ENCODE assay signal across 1 cellular context in the genomic region with DNA sequence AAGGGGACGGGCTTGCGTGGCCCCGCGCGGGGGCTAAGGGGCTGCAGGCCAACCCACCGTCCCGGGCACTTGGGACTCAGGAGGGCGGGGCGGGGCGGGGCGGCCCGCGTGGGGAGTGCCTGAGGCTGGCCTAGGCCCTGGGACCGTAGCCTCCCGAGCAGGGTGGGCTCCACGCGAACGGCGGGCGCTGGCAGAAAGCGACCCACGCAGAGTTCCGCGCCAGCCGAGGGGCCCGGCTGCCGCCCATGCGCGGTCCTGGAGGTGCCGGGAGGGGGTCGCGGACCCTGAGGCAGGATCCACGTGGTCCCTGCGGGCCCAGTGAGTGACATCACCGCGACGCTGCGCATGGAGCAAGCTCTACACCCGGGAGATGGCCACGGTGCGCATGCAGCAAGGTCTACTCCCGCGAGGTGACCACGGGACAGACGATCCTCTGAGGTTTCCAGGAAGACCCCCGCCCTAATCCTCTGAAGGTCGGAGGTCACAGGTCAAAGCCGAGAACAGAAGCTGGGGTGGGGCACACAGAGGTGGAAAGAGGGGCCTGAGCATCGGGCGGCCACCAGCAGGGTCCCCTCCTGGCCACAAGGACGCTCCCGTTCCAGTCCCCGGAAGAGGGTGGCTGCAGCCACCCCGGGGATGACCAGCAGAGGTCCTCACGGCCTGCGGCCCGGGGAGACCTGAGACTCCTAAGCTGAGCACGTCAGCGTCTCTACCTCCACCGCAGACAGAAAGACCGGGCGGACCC.
A peak's percentile ranks its signal among the peaks of the same experiment; 100 is the strongest.
TF ChIP-seq lines count a peak whose summit lies in the region.

No MANE protein-coding gene starts in this region.

TF ChIP-seq in HepG2, 621 proteins besides CTCF, POLR2A, EP300 and RAD21 (continued from another document):
- TF ChIP-seq, protein P1, sequence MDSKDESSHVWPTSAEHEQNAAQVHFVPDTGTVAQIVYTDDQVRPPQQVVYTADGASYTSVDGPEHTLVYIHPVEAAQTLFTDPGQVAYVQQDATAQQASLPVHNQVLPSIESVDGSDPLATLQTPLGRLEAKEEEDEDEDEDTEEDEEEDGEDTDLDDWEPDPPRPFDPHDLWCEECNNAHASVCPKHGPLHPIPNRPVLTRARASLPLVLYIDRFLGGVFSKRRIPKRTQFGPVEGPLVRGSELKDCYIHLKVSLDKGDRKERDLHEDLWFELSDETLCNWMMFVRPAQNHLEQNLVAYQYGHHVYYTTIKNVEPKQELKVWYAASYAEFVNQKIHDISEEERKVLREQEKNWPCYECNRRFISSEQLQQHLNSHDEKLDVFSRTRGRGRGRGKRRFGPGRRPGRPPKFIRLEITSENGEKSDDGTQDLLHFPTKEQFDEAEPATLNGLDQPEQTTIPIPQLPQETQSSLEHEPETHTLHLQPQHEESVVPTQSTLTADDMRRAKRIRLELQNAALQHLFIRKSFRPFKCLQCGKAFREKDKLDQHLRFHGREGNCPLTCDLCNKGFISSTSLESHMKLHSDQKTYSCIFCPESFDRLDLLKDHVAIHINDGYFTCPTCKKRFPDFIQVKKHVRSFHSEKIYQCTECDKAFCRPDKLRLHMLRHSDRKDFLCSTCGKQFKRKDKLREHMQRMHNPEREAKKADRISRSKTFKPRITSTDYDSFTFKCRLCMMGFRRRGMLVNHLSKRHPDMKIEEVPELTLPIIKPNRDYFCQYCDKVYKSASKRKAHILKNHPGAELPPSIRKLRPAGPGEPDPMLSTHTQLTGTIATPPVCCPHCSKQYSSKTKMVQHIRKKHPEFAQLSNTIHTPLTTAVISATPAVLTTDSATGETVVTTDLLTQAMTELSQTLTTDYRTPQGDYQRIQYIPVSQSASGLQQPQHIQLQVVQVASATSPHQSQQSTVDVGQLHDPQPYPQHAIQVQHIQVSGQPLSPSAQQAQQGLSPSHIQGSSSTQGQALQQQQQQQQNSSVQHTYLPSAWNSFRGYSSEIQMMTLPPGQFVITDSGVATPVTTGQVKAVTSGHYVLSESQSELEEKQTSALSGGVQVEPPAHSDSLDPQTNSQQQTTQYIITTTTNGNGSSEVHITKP (CRISPR knock-in tag; IDR thresholded peaks at IDR 0.05; ENCODE audit: low read depth) = 0 out of 2 replicates have a peak, but pooled peaks have one; percentile 53
- TF ChIP-seq FOXO1 (CRISPR knock-in tag; IDR thresholded peaks at IDR 0.05) (peak; percentile 33), KDM6A (CRISPR knock-in tag; IDR thresholded peaks at IDR 0.05; ENCODE audit: low read depth) (no peak), ZNF160 (CRISPR knock-in tag; IDR thresholded peaks at IDR 0.05) (0 out of 2 replicates have a peak, but pooled peaks have one; percentile 51), FOXC1 (CRISPR knock-in tag; IDR thresholded peaks at IDR 0.05; ENCODE audit: borderline replicate concordance) (peak; percentile 87), ZNF747 (CRISPR knock-in tag; IDR thresholded peaks at IDR 0.05; ENCODE audit: borderline replicate concordance) (no peak), AHR (CRISPR knock-in tag; IDR thresholded peaks at IDR 0.05) (peak; percentile 90; the same call in 1 of the 2 replicates), ELK4 (CRISPR knock-in tag; IDR thresholded peaks at IDR 0.05; ENCODE audit: borderline replicate concordance) (no peak), ZNF264 (CRISPR knock-in tag; IDR thresholded peaks at IDR 0.05) (peak; percentile 47), ATF5 (CRISPR knock-in tag; IDR thresholded peaks at IDR 0.05; ENCODE audit: low read depth) (no peak), RFX1 (IDR thresholded peaks at IDR 0.05) (no peak)
- TF ChIP-seq, protein P2, sequence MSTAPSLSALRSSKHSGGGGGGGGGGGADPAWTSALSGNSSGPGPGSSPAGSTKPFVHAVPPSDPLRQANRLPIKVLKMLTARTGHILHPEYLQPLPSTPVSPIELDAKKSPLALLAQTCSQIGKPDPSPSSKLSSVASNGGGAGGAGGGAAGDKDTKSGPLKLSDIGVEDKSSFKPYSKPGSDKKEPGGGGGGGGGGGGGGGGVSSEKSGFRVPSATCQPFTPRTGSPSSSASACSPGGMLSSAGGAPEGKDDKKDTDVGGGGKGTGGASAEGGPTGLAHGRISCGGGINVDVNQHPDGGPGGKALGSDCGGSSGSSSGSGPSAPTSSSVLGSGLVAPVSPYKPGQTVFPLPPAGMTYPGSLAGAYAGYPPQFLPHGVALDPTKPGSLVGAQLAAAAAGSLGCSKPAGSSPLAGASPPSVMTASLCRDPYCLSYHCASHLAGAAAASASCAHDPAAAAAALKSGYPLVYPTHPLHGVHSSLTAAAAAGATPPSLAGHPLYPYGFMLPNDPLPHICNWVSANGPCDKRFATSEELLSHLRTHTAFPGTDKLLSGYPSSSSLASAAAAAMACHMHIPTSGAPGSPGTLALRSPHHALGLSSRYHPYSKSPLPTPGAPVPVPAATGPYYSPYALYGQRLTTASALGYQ (CRISPR knock-in tag; IDR thresholded peaks at IDR 0.05) = no peak
TF ChIP-seq in HepG2: peak in this region for 278.
